In the genomic region with DNA sequence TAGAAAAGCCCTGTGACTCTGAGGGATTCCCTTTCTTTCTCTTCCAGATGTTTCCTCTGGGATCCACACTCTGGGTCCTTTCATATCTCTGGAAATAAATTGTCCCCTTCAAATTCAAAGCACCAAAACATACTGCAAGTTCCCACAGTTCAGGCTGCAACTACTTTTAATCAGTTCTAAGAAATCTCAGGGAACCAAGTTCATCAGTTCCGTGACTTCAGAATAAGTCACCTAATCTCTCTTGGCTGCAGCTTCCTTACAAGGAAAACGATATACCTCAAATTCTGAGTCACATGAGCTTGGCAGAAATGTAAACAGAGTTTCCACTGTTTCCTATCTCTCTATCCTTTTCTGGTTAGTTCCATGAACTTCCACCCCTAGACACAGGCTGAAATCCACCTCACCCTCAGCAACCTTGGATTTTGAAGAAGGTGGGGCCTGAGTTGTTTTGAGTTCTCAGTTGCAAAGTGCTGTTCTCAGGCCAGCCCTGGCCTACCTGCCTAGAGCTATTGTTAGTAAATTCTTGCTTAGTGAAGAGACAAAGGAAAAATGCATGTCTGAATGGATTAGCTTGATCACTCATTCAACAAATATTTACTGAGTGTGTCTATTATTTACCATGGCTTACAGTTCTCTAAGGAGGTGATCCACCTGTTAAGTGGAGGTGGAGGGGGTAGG, we compare ENCODE assay signal across 12 cellular contexts. TPM values are rescaled to one million over a fixed set of nuclear protein-coding genes. Genes with fewer than 3 reads are reported as not detected.
DNase-seq lines count a peak whose midpoint lies in the region; ATAC-seq and TF ChIP-seq lines count a peak whose summit lies in the region.
"Had no signal": no experiment of that assay in that cellular context is flagged by ENCODE, and none has a peak within 500 bp of the region (broad histone marks: within the 10 kb centered on the region; RNA-seq: fewer than 3 reads in every experiment).

No MANE protein-coding gene starts in this region.

- H3K27ac ChIP-seq in SK-N-SH (ENCODE audit: low read depth in 2 of 2, low read length in 1 of 2) (peak overlapping the region in 1 of 2 experiments; percentile 59; a peak in 2 of 4 replicates), esophagus muscularis mucosa (replicated peaks in 1 of 4) (no peak overlapping the region)
- H3K27ac ChIP-seq: BLaER1 had no signal

- intact Hi-C loops in esophagus muscularis mucosa (cut with DNase I), result no loop called here

- WGBS in SK-N-SH (ENCODE audit: low lambda C conversion rate), result 3% methylated on average over 2 of the region's 2 CpGs
- 63% methylated on average over 2 of the region's 2 CpGs for WGBS in esophagus muscularis mucosa

- no peak for TF ChIP-seq EP300 in SK-N-SH (IDR thresholded peaks at IDR 0.05; ENCODE audit: borderline replicate concordance in 1 of 2, low read depth in 1 of 2, low read length in 1 of 2)
- TF ChIP-seq EP300 in esophagus muscularis mucosa (IDR thresholded peaks at IDR 0.05), result no peak

- H3K4me2 ChIP-seq in SK-N-SH, result peak overlapping the region; percentile 7; the same call in 1 of the 2 replicates
- H3K4me2 ChIP-seq: BLaER1 had no signal

- H3K36me3 ChIP-seq in SK-N-SH (replicated peaks in 1 of 2; ENCODE audit: control insufficient read depth in 1 of 2, insufficient read depth in 2 of 2, low read length in 1 of 2), result no peaks in the 10 kb centered on the region
- H3K36me3 ChIP-seq in esophagus muscularis mucosa, result no peaks in the 10 kb centered on the region
- H3K36me3 ChIP-seq: BLaER1 had no signal

- peaks cover 70% of the 10 kb centered on the region for H3K4me1 Mint-ChIP-seq in activated naive CD4-positive, alpha-beta T cell treated with anti-CD3 and anti-CD28 coated beads, Interleukin-2, amount 10 ng/mL, durations not matched to agents 7 days and 5 days
- peaks cover 53% of the 10 kb centered on the region for H3K4me1 Mint-ChIP-seq in osteocyte (ENCODE audit: unreplicated experiment)

- no peaks in the 10 kb centered on the region for H4K20me1 ChIP-seq in SK-N-SH (ENCODE audit: insufficient read depth)
- H4K20me1 ChIP-seq: BLaER1 had no signal

- no peak for TF ChIP-seq POLR2A in esophagus muscularis mucosa (IDR thresholded peaks at IDR 0.05; ENCODE audit: low read depth)

- TF ChIP-seq CTCF in SK-N-SH (IDR thresholded peaks at IDR 0.05) (no peak), fibroblast of pulmonary artery (IDR thresholded peaks at IDR 0.05; ENCODE audit: low read length, missing control alignments) (no peak), esophagus muscularis mucosa (IDR thresholded peaks at IDR 0.05) (no peak), osteocyte (IDR thresholded peaks at IDR 0.05) (no peak)

- H3K9me3 Mint-ChIP-seq in activated naive CD4-positive, alpha-beta T cell treated with anti-CD3 and anti-CD28 coated beads, Interleukin-2, amount 10 ng/mL, durations not matched to agents 7 days and 5 days, result peaks cover 6% of the 10 kb centered on the region
- peaks cover 0 to 3% of the 10 kb centered on the region in 2 donors for H3K9me3 Mint-ChIP-seq in activated naive CD4-positive, alpha-beta T cell treated with anti-CD3 and anti-CD28 coated beads, Interleukin-2, amount 50 U/mL, for 72 hours
- H3K9me3 Mint-ChIP-seq in osteocyte (ENCODE audit: unreplicated experiment), result no peaks in the 10 kb centered on the region

- H3K36me3 Mint-ChIP-seq in activated naive CD4-positive, alpha-beta T cell treated with anti-CD3 and anti-CD28 coated beads, Interleukin-2, amount 10 ng/mL, durations not matched to agents 7 days and 5 days, result peaks cover 17% of the 10 kb centered on the region
- no peaks in the 10 kb centered on the region for H3K36me3 Mint-ChIP-seq in activated naive CD4-positive, alpha-beta T cell treated with anti-CD3 and anti-CD28 coated beads, Interleukin-2, amount 50 U/mL, for 72 hours
- no peaks in the 10 kb centered on the region for H3K36me3 Mint-ChIP-seq in osteocyte (ENCODE audit: unreplicated experiment)

- peaks cover 16% of the 10 kb centered on the region for H3F3A ChIP-seq in SK-N-SH (replicated peaks; ENCODE audit: insufficient read depth)

- peak overlapping the region; percentile 52 for H3K27ac Mint-ChIP-seq in activated naive CD4-positive, alpha-beta T cell treated with anti-CD3 and anti-CD28 coated beads, Interleukin-2, amount 10 ng/mL, durations not matched to agents 7 days and 5 days
- H3K27ac Mint-ChIP-seq in activated naive CD4-positive, alpha-beta T cell treated with anti-CD3 and anti-CD28 coated beads, Interleukin-2, amount 50 U/mL, for 72 hours, result no peak overlapping the region
- no peak overlapping the region for H3K27ac Mint-ChIP-seq in osteocyte (ENCODE audit: unreplicated experiment)
- H3K27ac Mint-ChIP-seq: stimulated activated naive CD8-positive, alpha-beta T cell treated with anti-CD3 and anti-CD28 coated beads, Interleukin-15, Interleukin-2, amounts not matched to agents 100 ng/mL and 50 ng/mL, for 24 hours had no signal

- peaks cover 22% of the 10 kb centered on the region for H3K27me3 Mint-ChIP-seq in activated naive CD4-positive, alpha-beta T cell treated with anti-CD3 and anti-CD28 coated beads, Interleukin-2, amount 10 ng/mL, durations not matched to agents 7 days and 5 days
- no peaks in the 10 kb centered on the region for H3K27me3 Mint-ChIP-seq in osteocyte (ENCODE audit: unreplicated experiment)
- H3K27me3 Mint-ChIP-seq: stimulated activated naive CD8-positive, alpha-beta T cell treated with anti-CD3 and anti-CD28 coated beads, Interleukin-15, Interleukin-2, amounts not matched to agents 100 ng/mL and 50 ng/mL, for 24 hours had no signal

- H3K4me1 ChIP-seq in SK-N-SH (ENCODE audit: control insufficient read depth in 1 of 2, insufficient read depth in 2 of 2, low read depth in 1 of 2, low read length in 1 of 2), result peaks cover 0 to 10% of the 10 kb centered on the region in 2 experiments; a peak in 1 of 4 replicates
- H3K4me1 ChIP-seq in esophagus muscularis mucosa, result peaks cover 0 to 20% (median 9%) of the 10 kb centered on the region in 4 donors

- no peaks in the 10 kb centered on the region for H3K79me2 ChIP-seq in SK-N-SH (ENCODE audit: insufficient read depth)

- no peak for DNase-seq in activated naive CD4-positive, alpha-beta T cell treated with anti-CD3 and anti-CD28 coated beads, Interleukin-2, amount 10 ng/mL, durations not matched to agents 7 days and 5 days
- no peak for DNase-seq in activated naive CD4-positive, alpha-beta T cell treated with anti-CD3 and anti-CD28 coated beads, Interleukin-2, amount 50 U/mL, for 72 hours (ENCODE audit: low spot score in 2 of 2)
- DNase-seq in SK-N-SH, result no peak
- peak; percentile 57 for DNase-seq in fibroblast of pulmonary artery (ENCODE audit: low read depth)
- DNase-seq in stromal cell of bone marrow (ENCODE audit: low read depth), result peak; percentile 60
- no peak for DNase-seq in esophagus muscularis mucosa (ENCODE audit: extremely low spot score)
- no peak for DNase-seq in osteocyte (ENCODE audit: extremely low spot score, unreplicated experiment)
- DNase-seq: left colon had no signal

- CTCF ChIA-PET in activated naive CD4-positive, alpha-beta T cell treated with anti-CD3 and anti-CD28 coated beads, Interleukin-2, amount 10 ng/mL, durations not matched to agents 7 days and 5 days (lab: Charles Lee), result interaction anchor here (0.7 kb wide), 1 partner anchor 96 kb away, joined by 3 read pairs; no protein-coding TSS in a partner anchor
- CTCF ChIA-PET in SK-N-SH (lab: Yijun Ruan, JAX), result interaction anchor here (0.6 kb wide), 1 partner anchor 8 kb away, joined by 3 read pairs; no protein-coding TSS in a partner anchor

- no peak overlapping the region for H2AFZ ChIP-seq in SK-N-SH (ENCODE audit: low read depth)

- H3K9me3 ChIP-seq in SK-N-SH, result no peaks in the 10 kb centered on the region
- H3K9me3 ChIP-seq in esophagus muscularis mucosa, result no peaks in the 10 kb centered on the region

- H3K4me3 Mint-ChIP-seq in activated naive CD4-positive, alpha-beta T cell treated with anti-CD3 and anti-CD28 coated beads, Interleukin-2, amount 10 ng/mL, durations not matched to agents 7 days and 5 days, result no peak overlapping the region
- H3K4me3 Mint-ChIP-seq in osteocyte (ENCODE audit: unreplicated experiment), result no peak overlapping the region
- H3K4me3 Mint-ChIP-seq: stimulated activated naive CD8-positive, alpha-beta T cell treated with anti-CD3 and anti-CD28 coated beads, Interleukin-15, Interleukin-2, amounts not matched to agents 100 ng/mL and 50 ng/mL, for 24 hours had no signal

- ATAC-seq in activated naive CD4-positive, alpha-beta T cell treated with anti-CD3 and anti-CD28 coated beads, Interleukin-2, amount 50 U/mL, for 72 hours, result no peak
- ATAC-seq in GM19023 (IDR thresholded peaks at IDR 0.05; ENCODE audit: unreplicated experiment), result no peak
- ATAC-seq: left colon had no signal

- peaks cover 4% of the 10 kb centered on the region; the same call in 1 of the 2 replicates for H3K27me3 ChIP-seq in SK-N-SH (ENCODE audit: insufficient read depth)
- H3K27me3 ChIP-seq in esophagus muscularis mucosa, result no peaks in the 10 kb centered on the region
- H3K27me3 ChIP-seq: BLaER1 had no signal

- no peaks in the 10 kb centered on the region for H3K9me2 ChIP-seq in SK-N-SH

- H3K9ac ChIP-seq in SK-N-SH, result no peak overlapping the region
- H3K9ac ChIP-seq: BLaER1 had no signal

- POLR2A ChIA-PET in SK-N-SH (lab: Yijun Ruan, JAX), result no interaction called here

- no peak for TF ChIP-seq RAD21 in SK-N-SH (IDR thresholded peaks at IDR 0.05; ENCODE audit: low read length)

- H3K4me3 ChIP-seq in SK-N-SH (ENCODE audit: low read depth in 2 of 2, low read length in 1 of 2) (no peak overlapping the region), fibroblast of pulmonary artery (replicated peaks; ENCODE audit: low read depth, low read length) (no peak overlapping the region), esophagus muscularis mucosa (no peak overlapping the region)
- H3K4me3 ChIP-seq: BLaER1 had no signal

TF ChIP-seq in SK-N-SH, 30 proteins besides CTCF, POLR2A, EP300 and RAD21 (continues in another document):
- TF ChIP-seq NFIC (IDR thresholded peaks at IDR 0.05; ENCODE audit: borderline replicate concordance) (no peak), FOSL2 (IDR thresholded peaks at IDR 0.05; ENCODE audit: borderline replicate concordance, low read depth) (0 out of 2 replicates have a peak, but pooled peaks have one; percentile 3), CHD2 (IDR thresholded peaks at IDR 0.05; ENCODE audit: low read length, partially characterized antibody) (no peak)
- TF ChIP-seq, protein P1, sequence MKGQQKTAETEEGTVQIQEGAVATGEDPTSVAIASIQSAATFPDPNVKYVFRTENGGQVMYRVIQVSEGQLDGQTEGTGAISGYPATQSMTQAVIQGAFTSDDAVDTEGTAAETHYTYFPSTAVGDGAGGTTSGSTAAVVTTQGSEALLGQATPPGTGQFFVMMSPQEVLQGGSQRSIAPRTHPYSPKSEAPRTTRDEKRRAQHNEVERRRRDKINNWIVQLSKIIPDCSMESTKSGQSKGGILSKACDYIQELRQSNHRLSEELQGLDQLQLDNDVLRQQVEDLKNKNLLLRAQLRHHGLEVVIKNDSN (IDR thresholded peaks at IDR 0.05; ENCODE audit: borderline replicate concordance, low read depth), result 0 out of 2 replicates have a peak, but pooled peaks have one; percentile 15

RNA-seq across cellular contexts. Expression of a gene that starts 59.3 kb away (rescaled TPM):
- total RNA-seq in activated naive CD4-positive, alpha-beta T cell treated with anti-CD3 and anti-CD28 coated beads, Interleukin-2, amount 50 U/mL, for 72 hours, result not detected
- 13.6 and 20.5 TPM in 2 replicates for polyA plus RNA-seq in SK-N-SH (2012; rRNA removed)
- polyA plus RNA-seq in SK-N-SH (2012; cell fraction: cytosol; rRNA removed), result 15.4 and 22.0 TPM in 2 replicates
- polyA plus RNA-seq in SK-N-SH (2012; cell fraction: nucleus; rRNA removed), result 59.0 and 64.8 TPM in 2 replicates
- total RNA-seq in esophagus muscularis mucosa (10 to 100 TPM in 1 of 4 donors, 1 to 10 TPM in 2, under 1 TPM in 1; 0.83 to 51.4 (median 3.4) TPM), osteocyte (not detected in 2 replicates)
- total RNA-seq: skeletal muscle tissue had no signal

Comparison
In these comparisons a context has a peak if more than half of its experiments do, and no peak if none do; other contexts are left out.
1. DNase-seq: peak in fibroblast of pulmonary artery (single experiment) and stromal cell of bone marrow (single experiment); none in activated naive CD4-positive, alpha-beta T cell treated with anti-CD3 and anti-CD28 coated beads, Interleukin-2, amount 10 ng/mL, durations not matched to agents 7 days and 5 days (single experiment), activated naive CD4-positive, alpha-beta T cell treated with anti-CD3 and anti-CD28 coated beads, Interleukin-2, amount 50 U/mL, for 72 hours (0 of 2), SK-N-SH (single experiment), esophagus muscularis mucosa (single experiment) and osteocyte (single experiment).